19 cellular contexts compared by ENCODE assay signal in genomic region chr7:140084142-140084655, GRCh38. TPM values are rescaled to one million over a fixed set of nuclear protein-coding genes. Genes with fewer than 3 reads are reported as not detected.
DNase-seq lines count a peak whose midpoint lies in the region; ATAC-seq and TF ChIP-seq lines count a peak whose summit lies in the region.
"Had no signal": no experiment of that assay in that cellular context is flagged by ENCODE, and none has a peak within 500 bp of the region (broad histone marks: within the 10 kb centered on the region; RNA-seq: fewer than 3 reads in every experiment).

No MANE protein-coding gene starts in this region.

- TF ChIP-seq POLR2A in NB4 (IDR thresholded peaks at IDR 0.05; ENCODE audit: extremely low read depth, insufficient read length), result no peak
- TF ChIP-seq POLR2A in spleen (IDR thresholded peaks at IDR 0.05), result no peak

- CTCF ChIA-PET in activated CD4-positive, alpha-beta T cell treated with anti-CD3 and anti-CD28 coated beads for 36 hours (lab: Charles Lee), result interaction anchor here (0.5 to 1.6 kb wide), 4 partner anchors 10 to 359 kb away, joined by 3 to 5 read pairs (median 4); no protein-coding TSS in a partner anchor

- no peak overlapping the region for H3K4me3 Mint-ChIP-seq in activated CD4-positive, alpha-beta T cell treated with anti-CD3 and anti-CD28 coated beads for 36 hours
- peak overlapping the region; percentile 42 for H3K4me3 Mint-ChIP-seq in activated T-helper 17 cell treated with anti-CD3 and anti-CD28 coated beads, Interleukin-2, amount 50 U/mL, for 72 hours
- H3K4me3 Mint-ChIP-seq: neural progenitor cell had no signal

- POLR2A ChIA-PET in activated CD4-positive, alpha-beta T cell treated with anti-CD3 and anti-CD28 coated beads for 36 hours (lab: Charles Lee), result no interaction called here

- H3K27me3 Mint-ChIP-seq in activated CD4-positive, alpha-beta T cell treated with anti-CD3 and anti-CD28 coated beads for 36 hours, result no peaks in the 10 kb centered on the region
- H3K27me3 Mint-ChIP-seq in activated T-helper 17 cell treated with anti-CD3 and anti-CD28 coated beads, Interleukin-2, amount 50 U/mL, for 72 hours, result no peaks in the 10 kb centered on the region

- H3K4me1 Mint-ChIP-seq in activated CD4-positive, alpha-beta T cell treated with anti-CD3 and anti-CD28 coated beads for 36 hours, result peaks cover 34% of the 10 kb centered on the region
- H3K4me1 Mint-ChIP-seq in activated T-helper 17 cell treated with anti-CD3 and anti-CD28 coated beads, Interleukin-2, amount 50 U/mL, for 72 hours, result peaks cover 10% of the 10 kb centered on the region

- peaks cover 0 to 25% (median 0%) of the 10 kb centered on the region in 6 donors for H3K36me3 ChIP-seq in spleen
- H3K36me3 ChIP-seq: neural progenitor cell had no signal

- intact Hi-C loops in activated CD4-positive, alpha-beta T cell treated with anti-CD3 and anti-CD28 coated beads for 36 hours (cut with DNase I, micrococcal nuclease), result no loop called here
- intact Hi-C loops in spleen (cut with DNase I; ENCODE audit: low total_unique reads), result no loop called here

- no peaks in the 10 kb centered on the region for H3K36me3 Mint-ChIP-seq in activated CD4-positive, alpha-beta T cell treated with anti-CD3 and anti-CD28 coated beads for 36 hours (ENCODE audit: low read depth)
- H3K36me3 Mint-ChIP-seq in activated T-helper 17 cell treated with anti-CD3 and anti-CD28 coated beads, Interleukin-2, amount 50 U/mL, for 72 hours (ENCODE audit: low read depth), result peaks cover 16% of the 10 kb centered on the region
- H3K36me3 Mint-ChIP-seq: IgD-negative memory B cell, neural progenitor cell had no signal

- no peaks in the 10 kb centered on the region for H3K9me3 ChIP-seq in spleen
- H3K9me3 ChIP-seq: stomach had no signal

- ATAC-seq in activated CD4-positive, alpha-beta T cell treated with anti-CD3 and anti-CD28 coated beads for 36 hours, result peak; percentile 49
- peak; percentile 10 for ATAC-seq in activated T-helper 17 cell treated with anti-CD3 and anti-CD28 coated beads, Interleukin-2, amount 50 U/mL, for 72 hours (replicated peaks)
- ATAC-seq in HG03442 (IDR thresholded peaks at IDR 0.05; ENCODE audit: unreplicated experiment), result no peak
- ATAC-seq: SK-N-SH treated with all-trans-retinoic acid at 6 μM for 48 hours had no signal

- H3K27me3 ChIP-seq in spleen (replicated peaks in 1 of 7), result no peaks in the 10 kb centered on the region
- H3K27me3 ChIP-seq: neural progenitor cell, stomach had no signal

- in situ Hi-C loops in G401 (cut with HindIII; ENCODE audit: low sequenced_read_pairs), result no loop called here

- no peaks in the 10 kb centered on the region for H3K9me3 Mint-ChIP-seq in activated CD4-positive, alpha-beta T cell treated with anti-CD3 and anti-CD28 coated beads for 36 hours (ENCODE audit: low read depth)
- H3K9me3 Mint-ChIP-seq in activated T-helper 17 cell treated with anti-CD3 and anti-CD28 coated beads, Interleukin-2, amount 50 U/mL, for 72 hours, result no peaks in the 10 kb centered on the region
- H3K9me3 Mint-ChIP-seq: activated T-helper 2 cell treated with anti-CD3 and anti-CD28 coated beads, Interferon-gamma antibody, Interleukin-2, Interleukin-4, amounts not matched to agents 10 μg/mL and 5 μg/mL and 100 μg/mL, durations not matched to agents 14 hours and 24 hours and 36 hours; IgD-negative memory B cell; neural progenitor cell had no signal

- H3K4me3 ChIP-seq in NB4 (ENCODE audit: low read depth, low read length) (peak overlapping the region; percentile 15), spleen (no peak overlapping the region)
- H3K4me3 ChIP-seq: neural progenitor cell, stomach had no signal

- no peak for TF ChIP-seq CTCF in NB4 (IDR thresholded peaks at IDR 0.05; ENCODE audit: low read depth, low read length)
- no peak for TF ChIP-seq CTCF in spleen (IDR thresholded peaks at IDR 0.05 in 8 of 11, conservative IDR thresholded peaks at IDR 0.05 in 3 of 11)

- peak; percentile 28 for DNase-seq in activated CD4-positive, alpha-beta T cell treated with anti-CD3 and anti-CD28 coated beads for 36 hours
- no peak for DNase-seq in activated CD4-positive, alpha-beta T cell treated with anti-CD3 and anti-CD28 coated beads for 1 hour
- DNase-seq in NB4 (ENCODE audit: low read depth) (peak; percentile 97), spleen (no peak), G401 (ENCODE audit: low spot score) (no peak)
- DNase-seq in activated effector memory CD4-positive, alpha-beta T cell treated with anti-CD3 and anti-CD28 coated beads, Interleukin-2, amount 50 U/mL, for 16 hours, result no peak
- DNase-seq: 8988T, amygdala, head of caudate nucleus, NCI-H1092, retina, stomach had no signal

- WGBS in spleen, 5 donors, result 45 to 71% (median 62%) methylated on average over 4 of the region's 4 CpGs

- no peak overlapping the region for H3K27ac Mint-ChIP-seq in activated CD4-positive, alpha-beta T cell treated with anti-CD3 and anti-CD28 coated beads for 36 hours
- no peak overlapping the region for H3K27ac Mint-ChIP-seq in activated T-helper 17 cell treated with anti-CD3 and anti-CD28 coated beads, Interleukin-2, amount 50 U/mL, for 72 hours
- H3K27ac Mint-ChIP-seq: neural progenitor cell had no signal

- peak overlapping the region in 5 of 8 donors; percentile 10 to 71 (median 42) for H3K27ac ChIP-seq in spleen
- H3K27ac ChIP-seq: C4-2B, neural progenitor cell, stomach had no signal

- peaks cover 0 to 51% (median 16%) of the 10 kb centered on the region in 6 donors for H3K4me1 ChIP-seq in spleen
- H3K4me1 ChIP-seq: neural progenitor cell, stomach had no signal

RNA-seq across cellular contexts. Expression of gene PARP12, which starts 21.4 kb away (rescaled TPM):
- total RNA-seq in activated CD4-positive, alpha-beta T cell treated with anti-CD3 and anti-CD28 coated beads for 36 hours, result 10 to 100 TPM; 25.7 to 28.7 TPM
- total RNA-seq in activated T-helper 17 cell treated with anti-CD3 and anti-CD28 coated beads, Interleukin-2, amount 50 U/mL, for 72 hours, result 10 to 100 TPM; 17.4 to 43.6 TPM
- total RNA-seq in spleen, result 100 to 1,000 TPM in 1 of 7 donors, 10 to 100 TPM in 6; 60.8 to 101 (median 77.5) TPM
- polyA plus RNA-seq in spleen, result 10 to 100 TPM; 26.9 to 68.4 (median 59.2) TPM
- 0.06 and 0.24 TPM in 2 replicates for total RNA-seq in G401 (2014; rRNA removed; shearing (Covaris generic))

Comparison
In these comparisons a context has a peak if more than half of its experiments do, and no peak if none do; other contexts are left out.
1. DNase-seq: peak in activated CD4-positive, alpha-beta T cell treated with anti-CD3 and anti-CD28 coated beads for 36 hours (single experiment) and NB4 (single experiment); none in activated CD4-positive, alpha-beta T cell treated with anti-CD3 and anti-CD28 coated beads for 1 hour (single experiment), spleen (single experiment), G401 (single experiment) and activated effector memory CD4-positive, alpha-beta T cell treated with anti-CD3 and anti-CD28 coated beads, Interleukin-2, amount 50 U/mL, for 16 hours (single experiment).
2. RNA of gene PARP12, which starts 21.4 kb away (total RNA-seq): 60.8 to 101 TPM in spleen, 17.4 to 43.6 TPM in activated T-helper 17 cell treated with anti-CD3 and anti-CD28 coated beads, Interleukin-2, amount 50 U/mL, for 72 hours and 25.7 to 28.7 TPM in activated CD4-positive, alpha-beta T cell treated with anti-CD3 and anti-CD28 coated beads for 36 hours; 0.06 to 0.24 TPM in G401; every median in the first group is over 10 times any median in the second.